ENCODE assay signal across 8 cellular contexts in the genomic region with DNA sequence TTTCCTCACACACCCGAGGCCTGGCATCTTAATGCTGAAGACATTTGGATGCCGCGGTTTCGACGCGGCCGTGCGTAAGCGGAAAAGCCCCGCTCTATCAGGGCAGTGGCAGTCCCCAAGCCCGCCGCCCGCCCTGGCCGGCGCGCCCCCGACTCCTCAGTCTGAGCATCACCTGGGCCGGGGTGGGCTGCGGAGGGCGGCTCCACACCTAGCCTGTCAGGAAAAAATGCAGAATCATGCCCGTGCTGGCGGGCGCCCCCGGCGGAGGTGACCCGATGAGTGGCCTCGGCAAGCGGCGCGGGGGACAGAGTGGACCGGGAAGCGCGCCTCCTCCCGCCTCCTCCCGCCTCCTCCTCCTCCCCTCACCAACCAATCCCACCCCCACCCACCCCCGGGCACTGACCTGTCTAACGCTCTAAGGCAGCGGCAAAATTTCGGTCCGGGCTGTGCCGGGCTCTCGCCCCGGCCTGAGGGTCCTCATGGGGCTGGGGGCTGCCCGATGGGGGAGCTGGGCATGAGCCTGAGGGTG. TPM values are rescaled to one million over a fixed set of nuclear protein-coding genes. Genes with fewer than 3 reads are reported as not detected.
DNase-seq lines count a peak whose midpoint lies in the region; ATAC-seq, FAIRE-seq and TF ChIP-seq lines count a peak whose summit lies in the region.

No MANE protein-coding gene starts in this region.

- ATAC-seq in HG03439 (IDR thresholded peaks at IDR 0.05; ENCODE audit: unreplicated experiment) (peak; percentile 17), foreskin keratinocyte (peak; percentile 3), pancreas (peak; percentile 46 to 62 (median 56))
- ATAC-seq in activated CD8-positive, alpha-beta memory T cell treated with anti-CD3 and anti-CD28 coated beads, Interleukin-2, amount 10 ng/mL, durations not matched to agents 7 days and 5 days: peak; percentile 25

- CTCF ChIA-PET in activated CD8-positive, alpha-beta memory T cell treated with anti-CD3 and anti-CD28 coated beads, Interleukin-2, amount 10 ng/mL, durations not matched to agents 7 days and 5 days (lab: Charles Lee): interaction anchor here (0.6 to 6.8 kb wide), 21 partner anchors 8 to 179 kb away, joined by 3 to 59 read pairs (median 6); partner anchors contain the start of genes GLI1 and OS9

- H3K36me3 ChIP-seq in pancreas: no peaks in the 10 kb centered on the region

- H3K4me1 ChIP-seq in foreskin keratinocyte (no peaks in the 10 kb centered on the region), pancreas (peaks cover 0 to 6% (median 5%) of the 10 kb centered on the region in 3 donors)

- no peak overlapping the region for H3K27ac Mint-ChIP-seq in activated CD8-positive, alpha-beta memory T cell treated with anti-CD3 and anti-CD28 coated beads, Interleukin-2, amount 10 ng/mL, durations not matched to agents 7 days and 5 days

- no peaks in the 10 kb centered on the region for H3K36me3 Mint-ChIP-seq in activated CD8-positive, alpha-beta memory T cell treated with anti-CD3 and anti-CD28 coated beads, Interleukin-2, amount 10 ng/mL, durations not matched to agents 7 days and 5 days

- no peak for FAIRE-seq in pancreas (lab: Jason Lieb, UNC)

- peak; percentile 28 for DNase-seq in GM03348 (ENCODE audit: low spot score)
- no peak for DNase-seq in activated CD8-positive, alpha-beta memory T cell treated with anti-CD3 and anti-CD28 coated beads, Interleukin-2, amount 10 ng/mL, durations not matched to agents 7 days and 5 days
- DNase-seq in foreskin keratinocyte: no peak
- DNase-seq in pancreas: peak in 2 of 6 donors; percentile 25 to 79
- DNase-seq in NCI-H2107 (lab: John Stamatoyannopoulos, UW): no peak
- no peak for DNase-seq in OCI-M2 (lab: John Stamatoyannopoulos, UW; ENCODE audit: unreplicated experiment)
- no peak for DNase-seq in SW 1271 (lab: John Stamatoyannopoulos, UW)

- H3K4me1 Mint-ChIP-seq in activated CD8-positive, alpha-beta memory T cell treated with anti-CD3 and anti-CD28 coated beads, Interleukin-2, amount 10 ng/mL, durations not matched to agents 7 days and 5 days: peaks cover 11% of the 10 kb centered on the region

- no peaks in the 10 kb centered on the region for H3K9me3 ChIP-seq in pancreas

- H3K27me3 ChIP-seq in foreskin keratinocyte (peaks cover 75% of the 10 kb centered on the region), pancreas (peaks cover 0 to 7% (median 0%) of the 10 kb centered on the region in 4 donors)

- TF ChIP-seq CTCF in foreskin keratinocyte (conservative IDR thresholded peaks at IDR 0.05) (no peak), pancreas (IDR thresholded peaks at IDR 0.05) (no peak)

- no peaks in the 10 kb centered on the region for H3K9me3 Mint-ChIP-seq in activated CD8-positive, alpha-beta memory T cell treated with anti-CD3 and anti-CD28 coated beads, Interleukin-2, amount 10 ng/mL, durations not matched to agents 7 days and 5 days (ENCODE audit: low read depth)

- WGBS in pancreas, 2 donors: 1% methylated on average over 35 to 44 of the region's 44 CpGs

- peaks cover 64% of the 10 kb centered on the region for H3K27me3 Mint-ChIP-seq in activated CD8-positive, alpha-beta memory T cell treated with anti-CD3 and anti-CD28 coated beads, Interleukin-2, amount 10 ng/mL, durations not matched to agents 7 days and 5 days

- intact Hi-C loops in pancreas (cut with DNase I): no loop called here

- peak overlapping the region; percentile 53 for H3K4me3 Mint-ChIP-seq in activated CD8-positive, alpha-beta memory T cell treated with anti-CD3 and anti-CD28 coated beads, Interleukin-2, amount 10 ng/mL, durations not matched to agents 7 days and 5 days

- H3K4me3 ChIP-seq in pancreas: peak overlapping the region; percentile 10 to 67 (median 34)

- H3K27ac ChIP-seq in foreskin keratinocyte (no peak overlapping the region), pancreas (no peak overlapping the region)

RNA-seq across cellular contexts. Expression of gene B4GALNT1, which starts 0.6 kb away (rescaled TPM):
- total RNA-seq in activated CD8-positive, alpha-beta memory T cell treated with anti-CD3 and anti-CD28 coated beads, Interleukin-2, amount 10 ng/mL, durations not matched to agents 7 days and 5 days: 1 to 10 TPM; 2.4 to 8.2 TPM
- 0.25 and 0.51 TPM in 2 replicates for total RNA-seq in foreskin keratinocyte
- 0.38 and 0.50 TPM in 2 replicates for polyA plus RNA-seq in foreskin keratinocyte
- under 1 TPM in 5 of 6 donors, not detected in 1; 0.04 to 0.78 (median 0.24) TPM for total RNA-seq in pancreas
- 1 to 10 TPM in 1 of 2 donors, under 1 TPM in 1; 0.61 to 1.1 TPM for polyA plus RNA-seq in pancreas

RNA-seq across cellular contexts. Expression of gene ARHGEF25, which starts 21.2 kb away (rescaled TPM):
- under 1 TPM; 0.70 to 0.84 TPM for total RNA-seq in activated CD8-positive, alpha-beta memory T cell treated with anti-CD3 and anti-CD28 coated beads, Interleukin-2, amount 10 ng/mL, durations not matched to agents 7 days and 5 days
- total RNA-seq in foreskin keratinocyte (1.2 and 1.7 TPM in 2 replicates), pancreas (1 to 10 TPM; 1.8 to 7.0 (median 3.3) TPM)
- polyA plus RNA-seq in foreskin keratinocyte (1.4 and 1.9 TPM in 2 replicates), pancreas (10 to 100 TPM; 16.5 to 22.1 TPM)

RNA-seq across cellular contexts. Expression of gene DTX3, which starts 27.8 kb away (rescaled TPM):
- 10 to 100 TPM; 20.8 to 21.2 TPM for total RNA-seq in activated CD8-positive, alpha-beta memory T cell treated with anti-CD3 and anti-CD28 coated beads, Interleukin-2, amount 10 ng/mL, durations not matched to agents 7 days and 5 days
- total RNA-seq in foreskin keratinocyte: 8.8 and 10.4 TPM in 2 replicates
- 11.1 and 11.2 TPM in 2 replicates for polyA plus RNA-seq in foreskin keratinocyte
- 10 to 100 TPM in 4 of 6 donors, 1 to 10 TPM in 2; 9.0 to 22.9 (median 12.1) TPM for total RNA-seq in pancreas
- polyA plus RNA-seq in pancreas: 10 to 100 TPM; 36.6 to 71.7 TPM

RNA-seq across cellular contexts. Expression of gene PIP4K2C, which starts 41.4 kb away (rescaled TPM):
- total RNA-seq in activated CD8-positive, alpha-beta memory T cell treated with anti-CD3 and anti-CD28 coated beads, Interleukin-2, amount 10 ng/mL, durations not matched to agents 7 days and 5 days: 10 to 100 TPM; 21.4 to 22.2 TPM
- total RNA-seq in foreskin keratinocyte (48.4 and 57.8 TPM in 2 replicates), pancreas (10 to 100 TPM; 11.3 to 17.0 (median 15.4) TPM)
- polyA plus RNA-seq in foreskin keratinocyte (34.8 and 35.8 TPM in 2 replicates), pancreas (10 to 100 TPM in 1 of 2 donors, 1 to 10 TPM in 1; 5.3 to 15.9 TPM)

Comparison
In these comparisons a context has a peak if more than half of its experiments do, and no peak if none do; other contexts are left out.
1. ATAC-seq: peak in every context shown above with its lines; median percentile 56 in pancreas; 25 in activated CD8-positive, alpha-beta memory T cell treated with anti-CD3 and anti-CD28 coated beads, Interleukin-2, amount 10 ng/mL, durations not matched to agents 7 days and 5 days; 17 in HG03439; 3 in foreskin keratinocyte.